32 cellular contexts compared by ENCODE assay signal in genomic region chr21:42081931-42082381, GRCh38. TPM values are rescaled to one million over a fixed set of nuclear protein-coding genes. Genes with fewer than 3 reads are reported as not detected.
DNase-seq lines count a peak whose midpoint lies in the region; ATAC-seq and TF ChIP-seq lines count a peak whose summit lies in the region.
"Had no signal": no experiment of that assay in that cellular context is flagged by ENCODE, and none has a peak within 500 bp of the region (broad histone marks: within the 10 kb centered on the region; RNA-seq: fewer than 3 reads in every experiment).

No MANE protein-coding gene starts in this region.

- H3K4me3 ChIP-seq in H7 (ENCODE audit: insufficient read depth, low read depth, low read length) (no peak overlapping the region), adrenal gland (no peak overlapping the region), smooth muscle cell (no peak overlapping the region)
- H3K4me3 ChIP-seq: dorsolateral prefrontal cortex, gastroesophageal sphincter, HAP-1, hepatocyte, spleen, tibial artery had no signal

- CTCF ChIA-PET in MCF 10A (lab: Yijun Ruan, JAX), result interaction anchor here (1.3 kb wide), 1 partner anchor 36 kb away, joined by 3 read pairs; no protein-coding TSS in a partner anchor

- H3K9me3 ChIP-seq in adrenal gland (replicated peaks in 1 of 3) (no peaks in the 10 kb centered on the region), smooth muscle cell (replicated peaks; ENCODE audit: low read depth) (no peaks in the 10 kb centered on the region)
- H3K9me3 ChIP-seq: gastroesophageal sphincter, HAP-1, spleen, tibial artery had no signal

- TF ChIP-seq CTCF in adrenal gland (IDR thresholded peaks at IDR 0.05) (peak in 1 of 6 experiments; percentile 13), smooth muscle cell (IDR thresholded peaks at IDR 0.05; ENCODE audit: borderline replicate concordance, insufficient read depth, poor library complexity, severe bottlenecking) (no peak), type B pancreatic cell (conservative IDR thresholded peaks at IDR 0.05) (no peak), MCF 10A (IDR thresholded peaks at IDR 0.05; ENCODE audit: unreplicated experiment) (no peak)

- peaks cover 3% of the 10 kb centered on the region for H3F3A ChIP-seq in smooth muscle cell (ENCODE audit: low read depth)

- H3K4me2 ChIP-seq in smooth muscle cell, result peak overlapping the region; percentile 68
- H3K4me2 ChIP-seq: hepatocyte had no signal

- no peak overlapping the region for H3K27ac Mint-ChIP-seq in type B pancreatic cell
- H3K27ac Mint-ChIP-seq in MCF 10A (ENCODE audit: low read depth, unreplicated experiment), result no peak overlapping the region
- H3K27ac Mint-ChIP-seq: activated CD8-positive, alpha-beta memory T cell treated with anti-CD3 and anti-CD28 coated beads, Interleukin-2, amount 10 ng/mL, durations not matched to agents 7 days and 5 days; activated naive CD8-positive, alpha-beta T cell treated with anti-CD3 and anti-CD28 coated beads, Interleukin-2, amount 10 ng/mL, durations not matched to agents 7 days and 5 days; T-cell had no signal

- no peaks in the 10 kb centered on the region for H3K9me3 Mint-ChIP-seq in type B pancreatic cell
- H3K9me3 Mint-ChIP-seq in activated T-cell treated with anti-CD3 and anti-CD28 coated beads, Interleukin-2, amount 50 U/mL, for 4 hours, result no peaks in the 10 kb centered on the region
- no peaks in the 10 kb centered on the region for H3K9me3 Mint-ChIP-seq in MCF 10A (ENCODE audit: unreplicated experiment)
- H3K9me3 Mint-ChIP-seq: activated naive CD8-positive, alpha-beta T cell treated with anti-CD3 and anti-CD28 coated beads, Interleukin-2, amount 10 ng/mL, durations not matched to agents 7 days and 5 days; nephron progenitor cell; T-cell had no signal

- H3K4me3 Mint-ChIP-seq in type B pancreatic cell, result no peak overlapping the region
- no peak overlapping the region for H3K4me3 Mint-ChIP-seq in activated T-cell treated with anti-CD3 and anti-CD28 coated beads, Interleukin-2, amount 50 U/mL, for 4 hours
- H3K4me3 Mint-ChIP-seq in MCF 10A (ENCODE audit: unreplicated experiment), result no peak overlapping the region
- H3K4me3 Mint-ChIP-seq: activated CD8-positive, alpha-beta memory T cell treated with anti-CD3 and anti-CD28 coated beads, Interleukin-2, amount 10 ng/mL, durations not matched to agents 7 days and 5 days; activated naive CD8-positive, alpha-beta T cell treated with anti-CD3 and anti-CD28 coated beads, Interleukin-2, amount 10 ng/mL, durations not matched to agents 7 days and 5 days had no signal

- H3K27me3 Mint-ChIP-seq in type B pancreatic cell (no peaks in the 10 kb centered on the region), MCF 10A (ENCODE audit: insufficient read depth, unreplicated experiment) (peaks cover 24% of the 10 kb centered on the region)
- no peaks in the 10 kb centered on the region for H3K27me3 Mint-ChIP-seq in activated T-cell treated with anti-CD3 and anti-CD28 coated beads, Interleukin-2, amount 50 U/mL, for 4 hours (ENCODE audit: low read depth)
- H3K27me3 Mint-ChIP-seq: activated CD8-positive, alpha-beta memory T cell treated with anti-CD3 and anti-CD28 coated beads, Interleukin-2, amount 10 ng/mL, durations not matched to agents 7 days and 5 days; activated naive CD8-positive, alpha-beta T cell treated with anti-CD3 and anti-CD28 coated beads, Interleukin-2, amount 10 ng/mL, durations not matched to agents 7 days and 5 days had no signal

- intact Hi-C loops in adrenal gland (cut with DNase I) (no loop called here), MCF 10A (cut with micrococcal nuclease) (no loop called here)

- H3K4me1 Mint-ChIP-seq in type B pancreatic cell (ENCODE audit: unreplicated experiment) (no peaks in the 10 kb centered on the region), MCF 10A (ENCODE audit: insufficient read depth, unreplicated experiment) (no peaks in the 10 kb centered on the region)
- H3K4me1 Mint-ChIP-seq in activated T-cell treated with anti-CD3 and anti-CD28 coated beads, Interleukin-2, amount 50 U/mL, for 4 hours (ENCODE audit: low read depth), result no peaks in the 10 kb centered on the region

- peak overlapping the region; percentile 93 for H3K9ac ChIP-seq in smooth muscle cell (ENCODE audit: low read depth)
- H3K9ac ChIP-seq: parathyroid adenoma had no signal

- H4K20me1 ChIP-seq in smooth muscle cell (ENCODE audit: low read depth), result no peaks in the 10 kb centered on the region

- DNase-seq in H7, result peak; percentile 69
- peak; percentile 52 to 86 (median 79) for DNase-seq in adrenal gland
- DNase-seq in globus pallidus (ENCODE audit: low spot score), result peak; percentile 33
- DNase-seq in smooth muscle cell (lab: John Stamatoyannopoulos, UW; ENCODE audit: unreplicated experiment), result no peak
- DNase-seq in type B pancreatic cell (ENCODE audit: extremely low spot score, unreplicated experiment), result no peak
- no peak for DNase-seq in activated T-cell treated with anti-CD3 and anti-CD28 coated beads, Interleukin-2, amount 50 U/mL, for 4 hours
- DNase-seq in MCF 10A (ENCODE audit: unreplicated experiment), result no peak
- DNase-seq: activated CD4-positive, alpha-beta T cell treated with anti-CD3 and anti-CD28 coated beads, Interleukin-2, amount 50 U/mL, for 4 hours; activated CD8-positive, alpha-beta memory T cell treated with anti-CD3 and anti-CD28 coated beads, Interleukin-2, amount 10 ng/mL, durations not matched to agents 7 days and 5 days; activated gamma-delta T cell treated with Interleukin-2 at 50 U/mL for 16 hours; activated naive CD8-positive, alpha-beta T cell treated with anti-CD3 and anti-CD28 coated beads, Interleukin-2, amount 10 ng/mL, durations not matched to agents 7 days and 5 days; activated T-cell treated with anti-CD3 and anti-CD28 coated beads, Interleukin-2, amount 50 U/mL, for 48 hours; cerebellar nuclear complex; DMS153; dorsolateral prefrontal cortex; NCI-H1436 treated with DMSO at 0.1 percent for 48 hours; NCI-H748 treated with DMSO at 0.1 percent for 48 hours; nephron progenitor cell; SIG-M5; spleen; stimulated activated CD4-positive, alpha-beta T cell treated with anti-CD3 and anti-CD28 coated beads, Interleukin-2, amount 100 ng/mL, for 24 hours; stimulated activated CD8-positive, alpha-beta memory T cell treated with anti-CD3 and anti-CD28 coated beads, Interleukin-4, amount 100 ng/mL, for 48 hours; T-cell; tibial artery had no signal

- H3K36me3 Mint-ChIP-seq in type B pancreatic cell, result no peaks in the 10 kb centered on the region
- H3K36me3 Mint-ChIP-seq in activated T-cell treated with anti-CD3 and anti-CD28 coated beads, Interleukin-2, amount 50 U/mL, for 4 hours (ENCODE audit: insufficient read depth), result no peaks in the 10 kb centered on the region
- H3K36me3 Mint-ChIP-seq in MCF 10A (ENCODE audit: insufficient read depth, unreplicated experiment), result no peaks in the 10 kb centered on the region
- H3K36me3 Mint-ChIP-seq: activated CD8-positive, alpha-beta memory T cell treated with anti-CD3 and anti-CD28 coated beads, Interleukin-2, amount 10 ng/mL, durations not matched to agents 7 days and 5 days; activated naive CD8-positive, alpha-beta T cell treated with anti-CD3 and anti-CD28 coated beads, Interleukin-2, amount 10 ng/mL, durations not matched to agents 7 days and 5 days; T-cell had no signal

- POLR2A ChIA-PET in MCF 10A (lab: Yijun Ruan, JAX), result interaction anchor here (0.7 to 1.2 kb wide), 3 partner anchors 9 to 16 kb away, joined by 3 read pairs; no protein-coding TSS in a partner anchor

- H3K4me1 ChIP-seq in adrenal gland (replicated peaks in 1 of 2), result no peaks in the 10 kb centered on the region
- H3K4me1 ChIP-seq in smooth muscle cell (ENCODE audit: low read depth), result peaks cover 13% of the 10 kb centered on the region
- H3K4me1 ChIP-seq: gastroesophageal sphincter, HAP-1, parathyroid adenoma had no signal

- H3K27ac ChIP-seq in adrenal gland (peak overlapping the region in 1 of 5 donors; percentile 63), smooth muscle cell (ENCODE audit: low read depth) (peak overlapping the region; percentile 99)
- H3K27ac ChIP-seq: brain microvascular endothelial cell, gastroesophageal sphincter, hepatocyte, parathyroid adenoma, spleen, tibial artery had no signal

- H3K36me3 ChIP-seq in H7 (replicated peaks; ENCODE audit: control insufficient read depth, insufficient read depth, low read length) (no peaks in the 10 kb centered on the region), adrenal gland (replicated peaks in 1 of 2) (no peaks in the 10 kb centered on the region), smooth muscle cell (ENCODE audit: low read depth) (no peaks in the 10 kb centered on the region)
- H3K36me3 ChIP-seq: brain microvascular endothelial cell, gastroesophageal sphincter, HAP-1, spleen, tibial artery had no signal

- peak in 1 of 2 donors; percentile 21 for TF ChIP-seq POLR2A in adrenal gland (IDR thresholded peaks at IDR 0.05)

- BruUV-seq in MCF 10A (replicated peaks; lab: Mats Ljungman, UMichigan), result no TSS peak

- H3K27me3 ChIP-seq in H7 (ENCODE audit: control insufficient read depth, insufficient read depth, low read length) (no peaks in the 10 kb centered on the region), adrenal gland (no peaks in the 10 kb centered on the region), smooth muscle cell (ENCODE audit: low read depth) (no peaks in the 10 kb centered on the region)
- H3K27me3 ChIP-seq: brain microvascular endothelial cell, dorsolateral prefrontal cortex, hepatocyte, spleen, tibial artery had no signal

- H2AFZ ChIP-seq in smooth muscle cell (ENCODE audit: low read depth), result no peak overlapping the region
- H2AFZ ChIP-seq: hepatocyte, parathyroid adenoma had no signal

- H3K79me2 ChIP-seq in smooth muscle cell (ENCODE audit: low read depth), result no peaks in the 10 kb centered on the region
- H3K79me2 ChIP-seq: hepatocyte, parathyroid adenoma had no signal

- WGBS in adrenal gland, 4 donors, result 42 to 54% (median 48%) methylated on average over 9 to 18 of the region's 18 CpGs
- WGBS in smooth muscle cell (ENCODE audit: low lambda C conversion rate), result 92% methylated on average over 18 of the region's 18 CpGs

- no peak for ATAC-seq in activated T-cell treated with anti-CD3 and anti-CD28 coated beads, Interleukin-2, amount 50 U/mL, for 4 hours
- ATAC-seq: activated CD4-positive, CD25-positive, alpha-beta regulatory T cell treated with anti-CD3 and anti-CD28 coated beads, Interleukin-2, amount 50 U/mL, for 24 hours; activated CD8-positive, alpha-beta memory T cell treated with anti-CD3 and anti-CD28 coated beads, Interleukin-2, amount 10 ng/mL, durations not matched to agents 7 days and 5 days; gastroesophageal sphincter; T-cell had no signal

RNA-seq across cellular contexts. Expression of gene UMODL1, which starts 10.8 kb away (rescaled TPM):
- total RNA-seq in H7 (2014; rRNA removed; shearing (Covaris generic)), result 0.73 TPM in 1 of 2 replicates, not detected in the other
- total RNA-seq in adrenal gland, result under 1 TPM in 1 of 8 donors, not detected in 7; 0.10 TPM
- under 1 TPM in 1 of 3 donors, not detected in 2; 0.79 TPM for polyA plus RNA-seq in adrenal gland
- total RNA-seq in smooth muscle cell, result not detected in 2 replicates
- 0.14 TPM in 1 of 2 replicates, not detected in the other for polyA plus RNA-seq in smooth muscle cell
- 0.36 and 1.0 TPM in 2 replicates for total RNA-seq in type B pancreatic cell (ENCODE audit: low replicate concordance)
- total RNA-seq in activated T-cell treated with anti-CD3 and anti-CD28 coated beads, Interleukin-2, amount 50 U/mL, for 4 hours, result not detected
- total RNA-seq in MCF 10A (2022), result not detected in 2 replicates
- total RNA-seq: fibroblast of lung, gastroesophageal sphincter, lung microvascular endothelial cell had no signal
- polyA plus RNA-seq: fibroblast of lung had no signal

Comparison
In these comparisons a context has a peak if more than half of its experiments do, and no peak if none do; other contexts are left out.
1. DNase-seq: peak in H7 (single experiment), adrenal gland (7 of 7) and globus pallidus (single experiment); none in smooth muscle cell (single experiment), type B pancreatic cell (single experiment), activated T-cell treated with anti-CD3 and anti-CD28 coated beads, Interleukin-2, amount 50 U/mL, for 4 hours (single experiment) and MCF 10A (single experiment).